1 cellular context compared by ENCODE assay signal in genomic region chr4:38308728-38309315, GRCh38.
TF ChIP-seq lines count a peak whose summit lies in the region.

No MANE protein-coding gene starts in this region.

TF ChIP-seq in SK-N-SH treated with all-trans-retinoic acid at 6 μM for 48 hours, 23 proteins besides CTCF, POLR2A, EP300 and RAD21 (continued from another document):
- TF ChIP-seq CREB5 (CRISPR knock-in tag; IDR thresholded peaks at IDR 0.05; ENCODE audit: low read depth) (no peak), OSR1 (CRISPR knock-in tag; IDR thresholded peaks at IDR 0.05) (no peak), ESRRG (CRISPR knock-in tag; IDR thresholded peaks at IDR 0.05) (no peak), PPARA (CRISPR knock-in tag; IDR thresholded peaks at IDR 0.05; ENCODE audit: borderline replicate concordance) (no peak)
- TF ChIP-seq, protein P1, sequence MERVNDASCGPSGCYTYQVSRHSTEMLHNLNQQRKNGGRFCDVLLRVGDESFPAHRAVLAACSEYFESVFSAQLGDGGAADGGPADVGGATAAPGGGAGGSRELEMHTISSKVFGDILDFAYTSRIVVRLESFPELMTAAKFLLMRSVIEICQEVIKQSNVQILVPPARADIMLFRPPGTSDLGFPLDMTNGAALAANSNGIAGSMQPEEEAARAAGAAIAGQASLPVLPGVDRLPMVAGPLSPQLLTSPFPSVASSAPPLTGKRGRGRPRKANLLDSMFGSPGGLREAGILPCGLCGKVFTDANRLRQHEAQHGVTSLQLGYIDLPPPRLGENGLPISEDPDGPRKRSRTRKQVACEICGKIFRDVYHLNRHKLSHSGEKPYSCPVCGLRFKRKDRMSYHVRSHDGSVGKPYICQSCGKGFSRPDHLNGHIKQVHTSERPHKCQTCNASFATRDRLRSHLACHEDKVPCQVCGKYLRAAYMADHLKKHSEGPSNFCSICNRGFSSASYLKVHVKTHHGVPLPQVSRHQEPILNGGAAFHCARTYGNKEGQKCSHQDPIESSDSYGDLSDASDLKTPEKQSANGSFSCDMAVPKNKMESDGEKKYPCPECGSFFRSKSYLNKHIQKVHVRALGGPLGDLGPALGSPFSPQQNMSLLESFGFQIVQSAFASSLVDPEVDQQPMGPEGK (CRISPR knock-in tag; IDR thresholded peaks at IDR 0.05; ENCODE audit: borderline replicate concordance): no peak
